In genomic region chrX:81003491-81004185, GRCh38 we compare ENCODE assay signal across 1 cellular context.
TF ChIP-seq lines count a peak whose summit lies in the region.

No MANE protein-coding gene starts in this region.

TF ChIP-seq in SK-N-SH treated with all-trans-retinoic acid at 6 μM for 48 hours, 23 proteins besides CTCF, POLR2A, EP300 and RAD21 (continued from another document):
- no peak for TF ChIP-seq SNAI2 (CRISPR knock-in tag; IDR thresholded peaks at IDR 0.05)
- TF ChIP-seq ZFP30 (CRISPR knock-in tag; IDR thresholded peaks at IDR 0.05) = no peak
- TF ChIP-seq ZNF565 (CRISPR knock-in tag; conservative IDR thresholded peaks at IDR 0.05; ENCODE audit: low read depth) = no peak
- no peak for TF ChIP-seq TCF4 (CRISPR knock-in tag; IDR thresholded peaks at IDR 0.05; ENCODE audit: borderline replicate concordance)
- TF ChIP-seq POU6F1 (CRISPR knock-in tag; IDR thresholded peaks at IDR 0.05; ENCODE audit: borderline replicate concordance, low read depth) = no peak
- TF ChIP-seq, protein P1, sequence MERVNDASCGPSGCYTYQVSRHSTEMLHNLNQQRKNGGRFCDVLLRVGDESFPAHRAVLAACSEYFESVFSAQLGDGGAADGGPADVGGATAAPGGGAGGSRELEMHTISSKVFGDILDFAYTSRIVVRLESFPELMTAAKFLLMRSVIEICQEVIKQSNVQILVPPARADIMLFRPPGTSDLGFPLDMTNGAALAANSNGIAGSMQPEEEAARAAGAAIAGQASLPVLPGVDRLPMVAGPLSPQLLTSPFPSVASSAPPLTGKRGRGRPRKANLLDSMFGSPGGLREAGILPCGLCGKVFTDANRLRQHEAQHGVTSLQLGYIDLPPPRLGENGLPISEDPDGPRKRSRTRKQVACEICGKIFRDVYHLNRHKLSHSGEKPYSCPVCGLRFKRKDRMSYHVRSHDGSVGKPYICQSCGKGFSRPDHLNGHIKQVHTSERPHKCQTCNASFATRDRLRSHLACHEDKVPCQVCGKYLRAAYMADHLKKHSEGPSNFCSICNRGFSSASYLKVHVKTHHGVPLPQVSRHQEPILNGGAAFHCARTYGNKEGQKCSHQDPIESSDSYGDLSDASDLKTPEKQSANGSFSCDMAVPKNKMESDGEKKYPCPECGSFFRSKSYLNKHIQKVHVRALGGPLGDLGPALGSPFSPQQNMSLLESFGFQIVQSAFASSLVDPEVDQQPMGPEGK (CRISPR knock-in tag; IDR thresholded peaks at IDR 0.05; ENCODE audit: borderline replicate concordance) = no peak
- TF ChIP-seq OSR1 (CRISPR knock-in tag; IDR thresholded peaks at IDR 0.05) = no peak
- TF ChIP-seq ZC3H10 (CRISPR knock-in tag; IDR thresholded peaks at IDR 0.05) = no peak
- no peak for TF ChIP-seq TOX (CRISPR knock-in tag; IDR thresholded peaks at IDR 0.05; ENCODE audit: borderline replicate concordance)
- TF ChIP-seq ESRRG (CRISPR knock-in tag; IDR thresholded peaks at IDR 0.05) = no peak
TF ChIP-seq in SK-N-SH treated with all-trans-retinoic acid at 6 μM for 48 hours: peak in this region for 0.
